In the genomic region with DNA sequence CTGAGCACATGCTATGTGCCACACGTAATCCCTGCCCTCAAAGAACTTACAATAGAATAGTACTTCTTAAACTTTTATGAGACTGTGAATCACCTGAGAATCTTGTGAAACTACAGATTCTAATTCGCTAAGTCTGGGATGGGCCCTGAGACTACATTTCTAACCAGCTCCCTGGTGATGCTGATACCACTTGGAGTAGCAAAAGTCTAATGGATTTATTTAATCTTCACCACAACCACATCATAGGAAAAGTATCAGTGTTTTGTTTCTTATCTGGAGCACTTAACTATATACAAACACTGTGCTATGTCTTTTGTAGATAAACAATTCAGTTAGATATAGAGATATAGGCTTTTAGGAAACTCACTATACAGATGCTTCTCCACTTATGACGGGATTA, we compare ENCODE assay signal across 20 cellular contexts.
"Had no signal": no experiment of that assay in that cellular context is flagged by ENCODE, and none has a peak within 500 bp of the region (broad histone marks: within the 10 kb centered on the region; RNA-seq: fewer than 3 reads in every experiment).

No MANE protein-coding gene starts in this region.

- H3K9ac ChIP-seq: KMS-11, SK-N-SH had no signal

- H3K4me2 ChIP-seq: KMS-11, SK-N-SH had no signal

- H3K9me3 ChIP-seq: SK-N-SH had no signal

- FAIRE-seq: RCC 7860 had no signal

- DNase-seq: Kasumi-1, MM.1S, NCI-H1092 treated with DMSO at 0.1 percent for 48 hours, NCI-H1436, NCI-H187, NCI-H2029, NCI-H2081 treated with DMSO at 0.1 percent for 48 hours, NCI-H2171, NCI-H226, NCI-H446, NCI-H510A, NCI-H524 treated with DMSO at 0.1 percent for 48 hours, NCI-H69, NCI-H774, RPMI8226, SHP77, SK-N-SH, SW 1271 had no signal

- H3K27ac ChIP-seq: KMS-11 had no signal
